Comparison of ENCODE assay signal across 26 cellular contexts in genomic region chr2:240662681-240663080, GRCh38. TPM values are rescaled to one million over a fixed set of nuclear protein-coding genes. Genes with fewer than 3 reads are reported as not detected.
DNase-seq lines count a peak whose midpoint lies in the region; ATAC-seq, FAIRE-seq and TF ChIP-seq lines count a peak whose summit lies in the region.
"Had no signal": no experiment of that assay in that cellular context is flagged by ENCODE, and none has a peak within 500 bp of the region (broad histone marks: within the 10 kb centered on the region; RNA-seq: fewer than 3 reads in every experiment).

No MANE protein-coding gene starts in this region.

- TF ChIP-seq CTCF in astrocyte (IDR thresholded peaks at IDR 0.05; ENCODE audit: insufficient read depth, low read depth, low read length) = no peak
- TF ChIP-seq CTCF in endodermal cell (conservative IDR thresholded peaks at IDR 0.05) = no peak
- no peak for TF ChIP-seq CTCF in osteocyte (IDR thresholded peaks at IDR 0.05)
- TF ChIP-seq CTCF in natural killer cell (IDR thresholded peaks at IDR 0.05) = no peak

- intact Hi-C loops in natural killer cell (cut with micrococcal nuclease) = no loop called here

- no peak overlapping the region for H2AFZ ChIP-seq in astrocyte (ENCODE audit: low read depth, low read length)
- H2AFZ ChIP-seq: GM23338 had no signal

- H3K27me3 ChIP-seq in astrocyte (ENCODE audit: insufficient read depth, low read length) (peaks cover 16% of the 10 kb centered on the region), endodermal cell (ENCODE audit: control insufficient read depth, insufficient read depth, low read length, poor library complexity, severe bottlenecking) (no peaks in the 10 kb centered on the region)

- no peak for FAIRE-seq in astrocyte (lab: Jason Lieb, UNC)
- FAIRE-seq: RCC 7860 had no signal

- H3K27me3 Mint-ChIP-seq in astrocyte (ENCODE audit: low read depth, unreplicated experiment) (peaks cover 48% of the 10 kb centered on the region), endodermal cell (ENCODE audit: insufficient read depth) (peaks cover 23% of the 10 kb centered on the region), osteocyte (ENCODE audit: unreplicated experiment) (peaks cover 45% of the 10 kb centered on the region), natural killer cell (ENCODE audit: low read depth in 2 of 2) (peaks cover 28 to 49% of the 10 kb centered on the region in 2 donors)

- H3K27ac Mint-ChIP-seq in astrocyte (ENCODE audit: unreplicated experiment) = peak overlapping the region; percentile 42
- no peak overlapping the region for H3K27ac Mint-ChIP-seq in endodermal cell
- H3K27ac Mint-ChIP-seq in osteocyte (ENCODE audit: unreplicated experiment) = no peak overlapping the region
- H3K27ac Mint-ChIP-seq in natural killer cell = no peak overlapping the region
- H3K27ac Mint-ChIP-seq: CD14-positive monocyte; CD8-positive, alpha-beta memory T cell; GM23338; H9 had no signal

- H3K4me2 ChIP-seq in astrocyte (ENCODE audit: low read length) = no peak overlapping the region
- H3K4me2 ChIP-seq: GM23338 had no signal

- no peak overlapping the region for H3K9ac ChIP-seq in astrocyte (ENCODE audit: low read length)
- no peak overlapping the region for H3K9ac ChIP-seq in endodermal cell (ENCODE audit: extremely low read depth, low read length, poor library complexity, severe bottlenecking)

- peaks cover 6% of the 10 kb centered on the region for H3K9me3 Mint-ChIP-seq in astrocyte (ENCODE audit: unreplicated experiment)
- peaks cover 27% of the 10 kb centered on the region for H3K9me3 Mint-ChIP-seq in endodermal cell
- H3K9me3 Mint-ChIP-seq in osteocyte (ENCODE audit: unreplicated experiment) = peaks cover 8% of the 10 kb centered on the region
- peaks cover 6 to 7% of the 10 kb centered on the region in 2 donors for H3K9me3 Mint-ChIP-seq in natural killer cell
- H3K9me3 Mint-ChIP-seq: GM23338 had no signal

- in situ Hi-C loops in Caki2 (cut with HindIII; ENCODE audit: low pct_unique_long_range_greater_than_20kb, low sequenced_read_pairs) = no loop called here

- DNase-seq in Caki2 (ENCODE audit: low read depth) (peak; percentile 1), astrocyte (ENCODE audit: low read depth) (no peak), endodermal cell (peak; percentile 9), osteocyte (ENCODE audit: extremely low spot score, unreplicated experiment) (peak; percentile 42), natural killer cell (no peak)
- DNase-seq: BE2C; Calu3; CD8-positive, alpha-beta memory T cell; DND-41; H9; KBM-7; MG63; NCI-H1105 treated with DMSO at 0.1 percent for 48 hours; NCI-H146; NCI-H1930; NCI-H2107; NCI-H524; NCI-H748 treated with DMSO at 0.1 percent for 48 hours had no signal

- no peaks in the 10 kb centered on the region for H3K36me3 Mint-ChIP-seq in astrocyte (ENCODE audit: low read depth, unreplicated experiment)
- peaks cover 8% of the 10 kb centered on the region for H3K36me3 Mint-ChIP-seq in endodermal cell (ENCODE audit: low read depth)
- H3K36me3 Mint-ChIP-seq in osteocyte (ENCODE audit: unreplicated experiment) = peaks cover 2% of the 10 kb centered on the region
- H3K36me3 Mint-ChIP-seq in natural killer cell = peaks cover 18% of the 10 kb centered on the region
- H3K36me3 Mint-ChIP-seq: CD14-positive monocyte had no signal

- H3K4me3 ChIP-seq in astrocyte (ENCODE audit: insufficient read depth, low read depth, low read length) (no peak overlapping the region), endodermal cell (ENCODE audit: low read length) (no peak overlapping the region)
- H3K4me3 ChIP-seq: GM23338, MG63 had no signal

- H3K36me3 ChIP-seq in astrocyte (ENCODE audit: insufficient read depth, low read length) (no peaks in the 10 kb centered on the region), endodermal cell (ENCODE audit: control insufficient read depth, insufficient read depth, low read length) (no peaks in the 10 kb centered on the region)
- H3K36me3 ChIP-seq: BE2C, MG63 had no signal

- WGBS in endodermal cell (ENCODE audit: insufficient coverage in 1 of 2, insufficient read length in 1 of 2), 2 experiments = 79 to 93% methylated on average over 3 of the region's 3 CpGs

- H3K4me3 Mint-ChIP-seq in astrocyte (ENCODE audit: unreplicated experiment) (no peak overlapping the region), endodermal cell (no peak overlapping the region), osteocyte (ENCODE audit: unreplicated experiment) (no peak overlapping the region), natural killer cell (no peak overlapping the region)
- H3K4me3 Mint-ChIP-seq: CD14-positive monocyte; CD8-positive, alpha-beta memory T cell; GM23338; H9 had no signal

- H3K4me1 Mint-ChIP-seq in astrocyte (ENCODE audit: low read depth, unreplicated experiment) = peaks cover 5% of the 10 kb centered on the region
- H3K4me1 Mint-ChIP-seq in endodermal cell = no peaks in the 10 kb centered on the region
- no peaks in the 10 kb centered on the region for H3K4me1 Mint-ChIP-seq in osteocyte (ENCODE audit: unreplicated experiment)
- H3K4me1 Mint-ChIP-seq in natural killer cell = no peaks in the 10 kb centered on the region
- H3K4me1 Mint-ChIP-seq: CD14-positive monocyte; CD8-positive, alpha-beta memory T cell; GM23338; H9 had no signal

- no peaks in the 10 kb centered on the region for H4K20me1 ChIP-seq in astrocyte (ENCODE audit: insufficient read depth, low read length)

- H3K4me1 ChIP-seq in astrocyte (ENCODE audit: insufficient read depth, low read length) (no peaks in the 10 kb centered on the region), endodermal cell (ENCODE audit: control insufficient read depth, insufficient read depth, low read length) (no peaks in the 10 kb centered on the region)
- H3K4me1 ChIP-seq: BE2C had no signal

- ATAC-seq in GM18873 (IDR thresholded peaks at IDR 0.05; ENCODE audit: low FRiP score, unreplicated experiment) = no peak
- no peak for ATAC-seq in natural killer cell
- ATAC-seq in HG02642 (IDR thresholded peaks at IDR 0.05; ENCODE audit: poor library complexity, unreplicated experiment) = no peak
- ATAC-seq: GM23338, SK-N-SH treated with all-trans-retinoic acid at 6 μM for 48 hours had no signal

- no peak overlapping the region for H3K27ac ChIP-seq in astrocyte (ENCODE audit: low read depth, low read length)
- H3K27ac ChIP-seq in endodermal cell (ENCODE audit: low read depth, low read length) = no peak overlapping the region

- H3K79me2 ChIP-seq in astrocyte (ENCODE audit: insufficient read depth, low read length) = no peaks in the 10 kb centered on the region

- peaks cover 2% of the 10 kb centered on the region for H3K9me3 ChIP-seq in astrocyte (ENCODE audit: insufficient read depth, low read depth, low read length)
- peaks cover 51% of the 10 kb centered on the region for H3K9me3 ChIP-seq in endodermal cell (ENCODE audit: control insufficient read depth, low read length)
- H3K9me3 ChIP-seq: BE2C had no signal

RNA-seq across cellular contexts. Expression of gene AQP12B, which starts 20.0 kb away (rescaled TPM):
- not detected in 2 replicates for total RNA-seq in Caki2 (2014; rRNA removed; shearing (Covaris generic); ENCODE audit: low replicate concordance)
- total RNA-seq in astrocyte (not detected in 2 replicates), endodermal cell (not detected), osteocyte (not detected in 2 replicates), natural killer cell (not detected)
- polyA plus RNA-seq in endodermal cell (2013, experiment 1 of 2) = not detected
- polyA plus RNA-seq in endodermal cell (2013, experiment 2 of 2) = not detected
- total RNA-seq: A673; Calu3; CD8-positive, alpha-beta memory T cell; GM23338; H9; LHCN-M2 had no signal
- polyA plus RNA-seq: CD14-positive monocyte; CD8-positive, alpha-beta memory T cell; GM23338 had no signal

RNA-seq across cellular contexts. Expression of gene AQP12A, which starts 29.0 kb away (rescaled TPM):
- total RNA-seq in Caki2 (2014; rRNA removed; shearing (Covaris generic); ENCODE audit: low replicate concordance) = not detected in 2 replicates
- total RNA-seq in astrocyte (not detected in 2 replicates), endodermal cell (not detected), osteocyte (not detected in 2 replicates), natural killer cell (not detected)
- not detected for polyA plus RNA-seq in endodermal cell (2013, experiment 1 of 2)
- not detected for polyA plus RNA-seq in endodermal cell (2013, experiment 2 of 2)
- total RNA-seq: A673; Calu3; CD8-positive, alpha-beta memory T cell; GM23338; H9; LHCN-M2 had no signal
- polyA plus RNA-seq: CD14-positive monocyte; CD8-positive, alpha-beta memory T cell; GM23338 had no signal

RNA-seq across cellular contexts. Expression of gene GPR35, which starts 37.4 kb away (rescaled TPM):
- total RNA-seq in Caki2 (2014; rRNA removed; shearing (Covaris generic); ENCODE audit: low replicate concordance) = 1.5 TPM in 1 of 2 replicates, not detected in the other
- total RNA-seq in astrocyte = 0.72 and 0.82 TPM in 2 replicates
- under 1 TPM; 0.55 to 0.71 TPM for total RNA-seq in endodermal cell
- 0.82 TPM for polyA plus RNA-seq in endodermal cell (2013, experiment 1 of 2)
- 0.75 TPM for polyA plus RNA-seq in endodermal cell (2013, experiment 2 of 2)
- 2.5 and 3.6 TPM in 2 replicates for total RNA-seq in osteocyte
- total RNA-seq in natural killer cell = 10 to 100 TPM; 10.6 to 19.7 (median 15.7) TPM
- total RNA-seq: GM23338 had no signal
- polyA plus RNA-seq: GM23338 had no signal

Comparison
In these comparisons a context has a peak if more than half of its experiments do, and no peak if none do; other contexts are left out.
1. DNase-seq: peak in Caki2 (single experiment), endodermal cell (single experiment) and osteocyte (single experiment); none in astrocyte (single experiment) and natural killer cell (single experiment).